ENCODE assay signal across 16 cellular contexts in the genomic region with DNA sequence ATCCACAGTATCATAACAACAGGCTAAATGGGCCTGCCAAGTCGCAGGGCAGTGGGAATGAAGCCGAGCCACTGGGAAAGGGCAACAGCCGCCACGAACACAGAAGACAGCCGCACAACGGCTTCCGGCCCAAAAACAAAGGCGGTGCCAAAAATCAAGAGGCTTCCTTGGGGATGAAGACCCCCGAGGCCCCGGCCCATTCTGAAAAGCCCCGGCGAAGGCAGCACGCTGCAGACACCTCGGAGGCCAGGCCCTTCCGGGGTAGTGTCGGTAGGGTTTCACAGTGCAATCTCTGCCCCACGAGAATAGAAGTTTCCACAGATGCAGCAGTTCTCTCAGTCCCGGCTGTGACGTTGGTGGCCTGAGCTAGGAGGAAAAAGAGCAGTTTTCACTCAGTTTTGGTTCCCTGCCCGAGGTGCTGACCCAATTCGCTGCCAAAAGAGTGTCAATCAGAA. TPM values are rescaled to one million over a fixed set of nuclear protein-coding genes. Genes with fewer than 3 reads are reported as not detected.
DNase-seq lines count a peak whose midpoint lies in the region; ATAC-seq lines count a peak whose summit lies in the region.
"Had no signal": no experiment of that assay in that cellular context is flagged by ENCODE, and none has a peak within 500 bp of the region (broad histone marks: within the 10 kb centered on the region; RNA-seq: fewer than 3 reads in every experiment).

No MANE protein-coding gene starts in this region.

- peaks cover 2% of the 10 kb centered on the region for H3K36me3 ChIP-seq in urinary bladder (ENCODE audit: insufficient read depth)

- peak; percentile 48 for DNase-seq in activated CD4-positive, alpha-beta T cell treated with anti-CD3 and anti-CD28 coated beads, Interleukin-2, amount 10 ng/mL, durations not matched to agents 24 days and 14 days
- no peak for DNase-seq in activated CD4-positive, alpha-beta T cell treated with anti-CD3 and anti-CD28 coated beads, Interleukin-2, amount 50 U/mL, for 1 hour
- peak in 38 of 42 donors; percentile 28 to 85 (median 58) for DNase-seq in head of caudate nucleus
- DNase-seq in nucleus accumbens (lab: John Stamatoyannopoulos, UW): peak in 41 of 56 donors; percentile 16 to 72 (median 51)
- DNase-seq in SW480 (ENCODE audit: low spot score): no peak
- DNase-seq: activated CD8-positive, alpha-beta memory T cell treated with anti-CD3 and anti-CD28 coated beads, Interleukin-2, amount 50 U/mL, for 48 hours; CD4-positive, CD25-positive, alpha-beta regulatory T cell; NCI-H1092 treated with DMSO at 0.1 percent for 48 hours; NCI-H226; stimulated activated naive CD4-positive, alpha-beta T cell had no signal

- peaks cover 5% of the 10 kb centered on the region for H3K4me1 Mint-ChIP-seq in activated CD4-positive, alpha-beta T cell treated with anti-CD3 and anti-CD28 coated beads, Interleukin-2, amount 10 ng/mL, durations not matched to agents 24 days and 14 days

- intact Hi-C loops in activated CD4-positive, alpha-beta T cell treated with anti-CD3 and anti-CD28 coated beads, Interleukin-2, amount 10 ng/mL, durations not matched to agents 24 days and 14 days (cut with micrococcal nuclease): no loop called here
- intact Hi-C loops in head of caudate nucleus (cut with DNase I): no loop called here

- ATAC-seq in esophagus mucosa: no peak
- ATAC-seq in GM21360 (IDR thresholded peaks at IDR 0.05; ENCODE audit: unreplicated experiment): no peak
- ATAC-seq: activated naive CD4-positive, alpha-beta T cell treated with anti-CD3 and anti-CD28 coated beads, Interleukin-2, amount 50 U/mL, for 72 hours had no signal

- H3K36me3 Mint-ChIP-seq in activated CD4-positive, alpha-beta T cell treated with anti-CD3 and anti-CD28 coated beads, Interleukin-2, amount 10 ng/mL, durations not matched to agents 24 days and 14 days (ENCODE audit: low read depth): peaks cover 20% of the 10 kb centered on the region
- H3K36me3 Mint-ChIP-seq: activated naive CD4-positive, alpha-beta T cell treated with anti-CD3 and anti-CD28 coated beads, Interleukin-2, amount 50 U/mL, for 72 hours had no signal

- H3K4me3 Mint-ChIP-seq in activated CD4-positive, alpha-beta T cell treated with anti-CD3 and anti-CD28 coated beads, Interleukin-2, amount 10 ng/mL, durations not matched to agents 24 days and 14 days: no peak overlapping the region
- H3K4me3 Mint-ChIP-seq: CD4-positive, CD25-positive, alpha-beta regulatory T cell had no signal

- no peak overlapping the region for H3K4me3 ChIP-seq in urinary bladder (ENCODE audit: low read depth, low read length)

- H3K4me1 ChIP-seq in urinary bladder (ENCODE audit: insufficient read depth): no peaks in the 10 kb centered on the region

- H3K27ac ChIP-seq in urinary bladder (ENCODE audit: low read depth): peak overlapping the region; percentile 14
- H3K27ac ChIP-seq: 22Rv1, VCaP had no signal

- no peaks in the 10 kb centered on the region for H3K9me3 Mint-ChIP-seq in activated CD4-positive, alpha-beta T cell treated with anti-CD3 and anti-CD28 coated beads, Interleukin-2, amount 10 ng/mL, durations not matched to agents 24 days and 14 days
- H3K9me3 Mint-ChIP-seq: activated naive CD4-positive, alpha-beta T cell treated with anti-CD3 and anti-CD28 coated beads, Interleukin-2, amount 50 U/mL, for 72 hours; CD4-positive, CD25-positive, alpha-beta regulatory T cell had no signal

- H3K27ac Mint-ChIP-seq in activated CD4-positive, alpha-beta T cell treated with anti-CD3 and anti-CD28 coated beads, Interleukin-2, amount 10 ng/mL, durations not matched to agents 24 days and 14 days: no peak overlapping the region
- H3K27ac Mint-ChIP-seq: activated naive CD4-positive, alpha-beta T cell treated with anti-CD3 and anti-CD28 coated beads, Interleukin-2, amount 50 U/mL, for 72 hours had no signal

- WGBS in urinary bladder: 83% methylated on average over 21 of the region's 21 CpGs

- H3K27me3 Mint-ChIP-seq in activated CD4-positive, alpha-beta T cell treated with anti-CD3 and anti-CD28 coated beads, Interleukin-2, amount 10 ng/mL, durations not matched to agents 24 days and 14 days: no peaks in the 10 kb centered on the region
- H3K27me3 Mint-ChIP-seq: CD4-positive, CD25-positive, alpha-beta regulatory T cell had no signal

RNA-seq across cellular contexts. Expression of gene KCTD18, which starts 32.2 kb away (rescaled TPM):
- 13.3 and 14.2 TPM in 2 replicates for total RNA-seq in activated CD4-positive, alpha-beta T cell treated with anti-CD3 and anti-CD28 coated beads, Interleukin-2, amount 10 ng/mL, durations not matched to agents 24 days and 14 days
- total RNA-seq in urinary bladder: 20.3 TPM
- polyA plus RNA-seq in urinary bladder: 20.5 TPM
- 10.8 TPM for total RNA-seq in esophagus mucosa

RNA-seq across cellular contexts. Expression of gene SGO2, which starts 48.3 kb away (rescaled TPM):
- total RNA-seq in activated CD4-positive, alpha-beta T cell treated with anti-CD3 and anti-CD28 coated beads, Interleukin-2, amount 10 ng/mL, durations not matched to agents 24 days and 14 days: 25.7 and 27.2 TPM in 2 replicates
- 18.0 TPM for total RNA-seq in urinary bladder
- polyA plus RNA-seq in urinary bladder: 1.7 TPM
- total RNA-seq in esophagus mucosa: 6.3 TPM

Comparison
In these comparisons a context has a peak if more than half of its experiments do, and no peak if none do; other contexts are left out.
1. DNase-seq: peak in activated CD4-positive, alpha-beta T cell treated with anti-CD3 and anti-CD28 coated beads, Interleukin-2, amount 10 ng/mL, durations not matched to agents 24 days and 14 days (single experiment), head of caudate nucleus (38 of 42) and nucleus accumbens (41 of 56); none in activated CD4-positive, alpha-beta T cell treated with anti-CD3 and anti-CD28 coated beads, Interleukin-2, amount 50 U/mL, for 1 hour (single experiment) and SW480 (single experiment).